ENCODE assay signal across 8 cellular contexts in the genomic region with DNA sequence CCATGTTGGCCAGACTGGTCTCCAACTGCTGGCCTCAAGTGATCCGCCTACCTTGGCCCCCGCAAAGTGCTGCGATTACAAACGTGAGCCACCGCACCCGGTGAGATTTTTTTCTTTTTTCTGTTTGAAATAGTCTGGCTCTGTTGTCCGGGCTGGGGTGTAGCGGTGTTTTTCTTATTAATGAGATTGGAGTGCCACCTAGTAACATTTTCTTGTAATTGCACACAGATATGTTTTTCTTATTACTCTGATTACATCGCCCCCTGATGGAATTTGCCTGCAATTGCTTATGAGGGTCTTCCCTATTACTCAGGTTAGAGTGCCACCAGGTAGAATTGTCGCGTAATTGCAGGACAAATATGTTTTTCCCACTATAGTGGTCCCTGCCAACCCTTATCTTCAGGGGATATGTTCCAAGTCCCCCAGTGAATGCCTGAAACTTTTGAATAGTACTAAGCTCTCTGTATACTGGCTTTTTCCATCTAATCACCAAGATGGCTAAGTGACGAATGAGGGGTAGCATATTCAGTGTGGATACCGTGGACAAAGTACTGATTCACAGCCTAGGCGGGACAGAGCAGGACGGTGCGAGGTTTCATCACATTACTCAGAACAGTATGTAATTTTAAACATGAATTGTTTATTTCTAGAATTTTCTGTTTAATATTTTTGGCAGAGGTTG. TPM values are rescaled to one million over a fixed set of nuclear protein-coding genes. Genes with fewer than 3 reads are reported as not detected.
DNase-seq lines count a peak whose midpoint lies in the region; ATAC-seq and TF ChIP-seq lines count a peak whose summit lies in the region.

No MANE protein-coding gene starts in this region.

- H3K27me3 ChIP-seq in breast epithelium (peaks cover 0 to 4% of the 10 kb centered on the region in 2 donors), suprapubic skin (no peaks in the 10 kb centered on the region)

- no peaks in the 10 kb centered on the region for H3K27me3 Mint-ChIP-seq in MCF 10A (ENCODE audit: insufficient read depth, unreplicated experiment)
- no peaks in the 10 kb centered on the region for H3K27me3 Mint-ChIP-seq in stimulated activated naive CD8-positive, alpha-beta T cell treated with anti-CD3 and anti-CD28 coated beads, Interleukin-15, amount 100 ng/mL, for 72 hours

- ATAC-seq in stimulated activated naive CD8-positive, alpha-beta T cell treated with anti-CD3 and anti-CD28 coated beads, Interleukin-15, amount 100 ng/mL, for 72 hours: peak; percentile 68
- ATAC-seq in GM18517 (IDR thresholded peaks at IDR 0.05; ENCODE audit: unreplicated experiment): no peak

- intact Hi-C loops in MCF 10A (cut with micrococcal nuclease): loop anchor here (1.0 to 10.0 kb wide), 6 partner anchors 238 to 1590 kb away; no protein-coding TSS in a partner anchor
- intact Hi-C loops in breast epithelium (cut with DNase I; ENCODE audit: low total_unique reads): no loop called here

- no peak overlapping the region for H3K27ac Mint-ChIP-seq in MCF 10A (ENCODE audit: low read depth, unreplicated experiment)
- H3K27ac Mint-ChIP-seq in stimulated activated naive CD8-positive, alpha-beta T cell treated with anti-CD3 and anti-CD28 coated beads, Interleukin-15, amount 100 ng/mL, for 72 hours: no peak overlapping the region

- no TSS peak for BruUV-seq in MCF 10A (replicated peaks; lab: Mats Ljungman, UMichigan)

- no peaks in the 10 kb centered on the region for H3K9me3 Mint-ChIP-seq in MCF 10A (ENCODE audit: unreplicated experiment)
- H3K9me3 Mint-ChIP-seq in stimulated activated naive CD8-positive, alpha-beta T cell treated with anti-CD3 and anti-CD28 coated beads, Interleukin-15, amount 100 ng/mL, for 72 hours: no peaks in the 10 kb centered on the region

- H3K4me1 Mint-ChIP-seq in MCF 10A (ENCODE audit: insufficient read depth, unreplicated experiment): no peaks in the 10 kb centered on the region
- H3K4me1 Mint-ChIP-seq in stimulated activated naive CD8-positive, alpha-beta T cell treated with anti-CD3 and anti-CD28 coated beads, Interleukin-15, amount 100 ng/mL, for 72 hours: no peaks in the 10 kb centered on the region

- H3K4me3 Mint-ChIP-seq in MCF 10A (ENCODE audit: unreplicated experiment): no peak overlapping the region
- H3K4me3 Mint-ChIP-seq in stimulated activated naive CD8-positive, alpha-beta T cell treated with anti-CD3 and anti-CD28 coated beads, Interleukin-15, amount 100 ng/mL, for 72 hours: no peak overlapping the region

- DNase-seq in MCF 10A (ENCODE audit: unreplicated experiment) (peak; percentile 33), breast epithelium (ENCODE audit: low spot score in 2 of 2) (no peak), NCI-H69 (lab: John Stamatoyannopoulos, UW) (peak; percentile 60), suprapubic skin (ENCODE audit: low spot score in 2 of 2) (no peak), HK-2 (ENCODE audit: unreplicated experiment) (no peak)
- peak; percentile 12 for DNase-seq in central memory CD4-positive, alpha-beta T cell
- peak; percentile 17 to 23 for DNase-seq in stimulated activated naive CD8-positive, alpha-beta T cell treated with anti-CD3 and anti-CD28 coated beads, Interleukin-15, amount 100 ng/mL, for 72 hours

- POLR2A ChIA-PET in MCF 10A (lab: Yijun Ruan, JAX): no interaction called here

- H3K4me1 ChIP-seq in breast epithelium: no peaks in the 10 kb centered on the region
- H3K4me1 ChIP-seq in suprapubic skin: no peaks in the 10 kb centered on the region

- no peak for TF ChIP-seq POLR2A in breast epithelium (IDR thresholded peaks at IDR 0.05)
- TF ChIP-seq POLR2A in suprapubic skin (IDR thresholded peaks at IDR 0.05): no peak

- H3K9me3 ChIP-seq in breast epithelium (peaks cover 8 to 11% of the 10 kb centered on the region in 2 donors), suprapubic skin (peaks cover 6% of the 10 kb centered on the region)

- H3K36me3 Mint-ChIP-seq in MCF 10A (ENCODE audit: insufficient read depth, unreplicated experiment): no peaks in the 10 kb centered on the region

- H3K27ac ChIP-seq in breast epithelium (no peak overlapping the region), suprapubic skin (no peak overlapping the region)

- H3K4me3 ChIP-seq in breast epithelium: no peak overlapping the region
- H3K4me3 ChIP-seq in suprapubic skin: no peak overlapping the region

- TF ChIP-seq EP300 in suprapubic skin (IDR thresholded peaks at IDR 0.05): no peak

- CTCF ChIA-PET in MCF 10A (lab: Yijun Ruan, JAX): interaction anchor here (0.6 to 4.7 kb wide), 12 partner anchors 100 to 955 kb away, joined by 3 to 37 read pairs (median 4); no protein-coding TSS in a partner anchor

- WGBS in suprapubic skin: 71% methylated on average over 16 of the region's 16 CpGs

- TF ChIP-seq CTCF in MCF 10A (IDR thresholded peaks at IDR 0.05; ENCODE audit: unreplicated experiment) (peak; percentile 36), breast epithelium (IDR thresholded peaks at IDR 0.05) (no peak), suprapubic skin (IDR thresholded peaks at IDR 0.05) (no peak)

- H3K36me3 ChIP-seq in breast epithelium: no peaks in the 10 kb centered on the region
- H3K36me3 ChIP-seq in suprapubic skin: no peaks in the 10 kb centered on the region

RNA-seq across cellular contexts. Expression of a gene that starts 8.6 kb away (rescaled TPM):
- total RNA-seq in MCF 10A (2022) (177 and 220 TPM in 2 replicates), breast epithelium (10 to 100 TPM; 54.7 to 58.4 (median 55.7) TPM), suprapubic skin (100 to 1,000 TPM in 2 of 4 donors, 10 to 100 TPM in 2; 56.4 to 137 (median 105) TPM)

Comparison
In these comparisons a context has a peak if more than half of its experiments do, and no peak if none do; other contexts are left out.
1. DNase-seq: peak in MCF 10A (single experiment), NCI-H69 (single experiment), central memory CD4-positive, alpha-beta T cell (single experiment) and stimulated activated naive CD8-positive, alpha-beta T cell treated with anti-CD3 and anti-CD28 coated beads, Interleukin-15, amount 100 ng/mL, for 72 hours (2 of 2); none in breast epithelium (0 of 2), suprapubic skin (0 of 2) and HK-2 (single experiment).